In the genomic region with DNA sequence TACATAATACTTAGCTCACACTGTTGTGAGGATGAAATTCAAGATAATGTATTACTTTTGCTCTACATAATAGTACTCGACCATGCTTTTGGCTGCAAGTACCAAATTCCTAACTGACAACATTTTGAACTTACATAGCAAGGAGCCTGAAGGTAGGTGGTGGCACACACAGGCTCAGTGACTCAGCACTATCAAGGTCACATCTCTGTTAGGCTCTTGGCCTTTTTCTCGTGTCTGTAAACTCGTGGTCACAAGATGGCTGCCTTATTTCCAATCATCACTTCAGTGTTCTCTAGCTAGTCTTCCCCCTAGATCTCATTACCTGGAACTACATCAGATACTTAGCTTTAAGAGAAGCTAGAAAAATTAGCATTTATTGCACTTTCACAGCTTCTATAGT, we compare ENCODE assay signal across 1 cellular context.
TF ChIP-seq lines count a peak whose summit lies in the region.

No MANE protein-coding gene starts in this region.

TF ChIP-seq in H1, 55 proteins besides CTCF, POLR2A, EP300 and RAD21 (continued from another document):
- TF ChIP-seq JUN (IDR thresholded peaks at IDR 0.05; ENCODE audit: low read depth, low read length) (no peak), RXRA (IDR thresholded peaks at IDR 0.05; ENCODE audit: insufficient read depth, low read depth, low read length) (no peak), RBBP5 (IDR thresholded peaks at IDR 0.05; ENCODE audit: borderline replicate concordance, low read depth, low read length) (no peak)
TF ChIP-seq in H1: peak in this region for 1.
